In the genomic region with DNA sequence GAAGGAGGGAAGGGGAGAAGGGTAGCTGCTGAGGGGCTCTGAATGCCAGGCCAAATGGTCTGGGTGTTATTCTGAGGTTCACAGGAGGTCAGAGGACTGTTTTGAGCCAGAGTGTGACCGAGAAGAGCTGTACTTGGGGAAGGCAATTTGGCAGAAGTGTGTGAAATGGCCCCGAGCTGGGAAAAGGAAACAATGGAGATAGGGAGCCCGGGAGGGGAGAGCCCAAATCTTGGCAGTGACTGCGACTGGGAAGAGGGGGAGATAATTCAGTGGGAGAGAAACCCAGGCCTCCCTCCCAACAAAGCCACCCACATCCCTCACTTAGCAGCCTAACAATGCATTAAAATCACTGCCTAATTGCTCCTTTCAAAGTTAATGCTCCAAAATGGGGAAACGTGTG, we compare ENCODE assay signal across 18 cellular contexts. TPM values are rescaled to one million over a fixed set of nuclear protein-coding genes. Genes with fewer than 3 reads are reported as not detected.
DNase-seq lines count a peak whose midpoint lies in the region; ATAC-seq and TF ChIP-seq lines count a peak whose summit lies in the region.
"Had no signal": no experiment of that assay in that cellular context is flagged by ENCODE, and none has a peak within 500 bp of the region (broad histone marks: within the 10 kb centered on the region; RNA-seq: fewer than 3 reads in every experiment).

No MANE protein-coding gene starts in this region.

- no peaks in the 10 kb centered on the region for H3K79me1 ChIP-seq in mesendoderm (ENCODE audit: low read length)

- no peaks in the 10 kb centered on the region for H3K79me2 ChIP-seq in mesendoderm (ENCODE audit: control insufficient read depth, insufficient read depth, low read length)

- no peak overlapping the region for H3K18ac ChIP-seq in mesendoderm (ENCODE audit: low read length)

- no peak overlapping the region for H2BK120ac ChIP-seq in mesendoderm (ENCODE audit: low read depth, low read length)

- no peak overlapping the region for H4K8ac ChIP-seq in mesendoderm (ENCODE audit: low read depth, low read length)

- no peak overlapping the region for H4K5ac ChIP-seq in mesendoderm (ENCODE audit: low read length)

- H3K36me3 ChIP-seq in mesendoderm (ENCODE audit: control insufficient read depth, insufficient read depth, low read length) = no peaks in the 10 kb centered on the region
- H3K36me3 ChIP-seq: BLaER1 had no signal

- WGBS in mesendoderm (ENCODE audit: extremely low coverage, insufficient coverage, low lambda C conversion rate) = no CpG with 5 or more reads among the region's 5 CpGs

- no peak overlapping the region for H2BK15ac ChIP-seq in mesendoderm (replicated peaks; ENCODE audit: low read depth)

- no peak overlapping the region for H2BK5ac ChIP-seq in mesendoderm (ENCODE audit: low read length)

- peaks cover 8% of the 10 kb centered on the region for H3K4me1 ChIP-seq in mesendoderm (ENCODE audit: control insufficient read depth, low read depth, low read length)
- H3K4me1 ChIP-seq: BLaER1 had no signal

- peak; percentile 75 to 92 for ATAC-seq in left cardiac atrium

- no peak overlapping the region for H3K4me3 ChIP-seq in mesendoderm (ENCODE audit: low read length)
- H3K4me3 ChIP-seq: BLaER1 had no signal

- no peak overlapping the region for H3K4me2 ChIP-seq in mesendoderm (ENCODE audit: low read length)
- H3K4me2 ChIP-seq: BLaER1 had no signal

- DNase-seq in NCI-H2081 (lab: John Stamatoyannopoulos, UW) (peak; percentile 6 to 21), NCI-H2081 treated with DMSO at 0.1 percent for 48 hours (lab: John Stamatoyannopoulos, UW) (no peak), NCI-H1105 (lab: John Stamatoyannopoulos, UW) (peak; percentile 19), left cardiac atrium (peak; percentile 32), mesendoderm (peak; percentile 78), GM10266 (ENCODE audit: extremely low spot score) (no peak), epidermal melanocyte (ENCODE audit: insufficient read length, low spot score) (no peak), cerebellar cortex (ENCODE audit: low spot score) (no peak)
- DNase-seq: CD8-positive, alpha-beta memory T cell; HCEC 1CT; NCI-H1694; NCI-H2171; NCI-H510A had no signal

- intact Hi-C loops in left cardiac atrium (cut with DNase I) = no loop called here

- H3K27ac ChIP-seq in mesendoderm (ENCODE audit: low read depth, low read length) = no peak overlapping the region
- H3K27ac ChIP-seq: 22Rv1, BLaER1, RWPE1 had no signal

- no peak overlapping the region for H3K9ac ChIP-seq in mesendoderm (ENCODE audit: low read length)
- H3K9ac ChIP-seq: BLaER1 had no signal

- no peak overlapping the region for H3K23ac ChIP-seq in mesendoderm (ENCODE audit: low read length)

- no peak overlapping the region for H3K4ac ChIP-seq in mesendoderm (ENCODE audit: low read depth, low read length)

- H3K27me3 ChIP-seq in mesendoderm (ENCODE audit: insufficient read depth, low read length, poor library complexity) = no peaks in the 10 kb centered on the region
- H3K27me3 ChIP-seq: BLaER1 had no signal

- no peak for TF ChIP-seq CTCF in GM10266 (IDR thresholded peaks at IDR 0.05; ENCODE audit: control insufficient read depth, insufficient read depth, low read depth, missing control alignments)

- no peak overlapping the region for H2AK5ac ChIP-seq in mesendoderm (ENCODE audit: low read length)

- peak overlapping the region; percentile 40 for H3K56ac ChIP-seq in mesendoderm (ENCODE audit: low read length)

RNA-seq across cellular contexts. Expression of a gene that starts 17.0 kb away (rescaled TPM):
- under 1 TPM in 1 of 2 donors, not detected in 1; 0.60 TPM for total RNA-seq in left cardiac atrium
- polyA plus RNA-seq in mesendoderm (2013, experiment 1 of 2) = 0.04 TPM
- 0.03 TPM for polyA plus RNA-seq in mesendoderm (2013, experiment 2 of 2)
- total RNA-seq: CD8-positive, alpha-beta memory T cell; HT1080; SK-MEL-5 had no signal
- polyA plus RNA-seq: CD8-positive, alpha-beta memory T cell had no signal

Comparison
In these comparisons a context has a peak if more than half of its experiments do, and no peak if none do; other contexts are left out.
1. DNase-seq: peak in NCI-H2081 (2 of 2), NCI-H1105 (single experiment), left cardiac atrium (single experiment) and mesendoderm (single experiment); none in NCI-H2081 treated with DMSO at 0.1 percent for 48 hours (single experiment), GM10266 (single experiment), epidermal melanocyte (single experiment) and cerebellar cortex (single experiment).